ENCODE assay signal across 8 cellular contexts in genomic region chr1:204493882-204494280, GRCh38. TPM values are rescaled to one million over a fixed set of nuclear protein-coding genes. Genes with fewer than 3 reads are reported as not detected.
DNase-seq lines count a peak whose midpoint lies in the region; ATAC-seq and TF ChIP-seq lines count a peak whose summit lies in the region.

No MANE protein-coding gene starts in this region.

- peak overlapping the region; percentile 71 for H2AFZ ChIP-seq in SU-DHL-6 (ENCODE audit: low read depth, low read length, severe bottlenecking)

- ATAC-seq in GM21825 (IDR thresholded peaks at IDR 0.05; ENCODE audit: unreplicated experiment) = peak; percentile 33
- ATAC-seq in HG03135 (IDR thresholded peaks at IDR 0.05; ENCODE audit: unreplicated experiment) = no peak

- H3K79me2 ChIP-seq in SU-DHL-6 (ENCODE audit: insufficient read depth, low read length) = no peaks in the 10 kb centered on the region

- peak overlapping the region; percentile 63 for H3K4me2 ChIP-seq in SU-DHL-6 (ENCODE audit: low read depth, low read length, poor library complexity, severe bottlenecking)

- H3K27ac Mint-ChIP-seq in brain = peak overlapping the region; percentile 96 to 99 (median 97)

- TF ChIP-seq CTCF in SU-DHL-6 (IDR thresholded peaks at IDR 0.05; ENCODE audit: insufficient read depth, low read length, poor library complexity, severe bottlenecking) (no peak), brain (conservative IDR thresholded peaks at IDR 0.05) (no peak)

- H3K27me3 ChIP-seq in SU-DHL-6 (ENCODE audit: low read length) (no peaks in the 10 kb centered on the region), iPS-18a (ENCODE audit: control insufficient read depth, insufficient read depth, low read length) (peaks cover 9% of the 10 kb centered on the region)

- H3K4me3 Mint-ChIP-seq in brain = peak overlapping the region; percentile 93 to 98 (median 98)

- H3K36me3 Mint-ChIP-seq in brain = peaks cover 13% of the 10 kb centered on the region

- peak overlapping the region; percentile 50 for H3K4me3 ChIP-seq in SU-DHL-6 (ENCODE audit: insufficient read depth, low read length, poor library complexity, severe bottlenecking)
- peak overlapping the region; percentile 87 for H3K4me3 ChIP-seq in iPS-18a (ENCODE audit: low read length)
- H3K4me3 ChIP-seq in skeletal muscle cell (ENCODE audit: low read depth, low read length) = peak overlapping the region; percentile 67

- peaks cover 55% of the 10 kb centered on the region for H3K4me1 Mint-ChIP-seq in brain

- H3F3A ChIP-seq in SU-DHL-6 (ENCODE audit: insufficient read depth) = peaks cover 4% of the 10 kb centered on the region

- H4K20me1 ChIP-seq in SU-DHL-6 (ENCODE audit: low read depth, low read length) = no peaks in the 10 kb centered on the region

- H3K4me1 ChIP-seq in iPS-18a (ENCODE audit: control insufficient read depth, low read depth, low read length) = peaks cover 18% of the 10 kb centered on the region

- H3K27ac ChIP-seq in SU-DHL-6 (ENCODE audit: low read depth, low read length) = no peak overlapping the region
- peak overlapping the region; percentile 15 for H3K27ac ChIP-seq in iPS-18a (ENCODE audit: low read length)

- peak; percentile 62 for DNase-seq in GDM1 (lab: John Stamatoyannopoulos, UW)
- DNase-seq in Kasumi-1 (lab: John Stamatoyannopoulos, UW) = peak; percentile 71 to 78
- DNase-seq in skeletal muscle cell (ENCODE audit: low read depth) = no peak

- no peaks in the 10 kb centered on the region for H3K9me2 ChIP-seq in SU-DHL-6 (replicated peaks; ENCODE audit: insufficient read depth, low read length)

- H3K9ac ChIP-seq in SU-DHL-6 (ENCODE audit: low read length) (peak overlapping the region; percentile 48), iPS-18a (ENCODE audit: low read length) (peak overlapping the region; percentile 95)

- no peaks in the 10 kb centered on the region for H3K36me3 ChIP-seq in SU-DHL-6 (ENCODE audit: low read length)
- no peaks in the 10 kb centered on the region for H3K36me3 ChIP-seq in iPS-18a (ENCODE audit: control insufficient read depth, low read depth, low read length)

- no peaks in the 10 kb centered on the region for H3K9me3 ChIP-seq in SU-DHL-6 (ENCODE audit: insufficient read depth, low read length)
- H3K9me3 ChIP-seq in iPS-18a (ENCODE audit: control insufficient read depth, low read depth, low read length) = no peaks in the 10 kb centered on the region

- peaks cover 0 to 2% (median 0%) of the 10 kb centered on the region in 5 experiments for H3K9me3 Mint-ChIP-seq in brain

- H3K27me3 Mint-ChIP-seq in brain = peaks cover 10% of the 10 kb centered on the region

RNA-seq across cellular contexts. Expression of gene PIK3C2B, which starts 0.7 kb away (rescaled TPM):
- 15.6 TPM for polyA plus RNA-seq in brain (ENCODE audit: insufficient read depth, low read depth, low replicate concordance)

RNA-seq across cellular contexts. Expression of gene MDM4, which starts 22.3 kb away (rescaled TPM):
- 2.1 TPM for polyA plus RNA-seq in brain (ENCODE audit: insufficient read depth, low read depth, low replicate concordance)
